ENCODE assay signal across 15 cellular contexts in genomic region chr7:157517782-157518513, GRCh38.
"Had no signal": no experiment of that assay in that cellular context is flagged by ENCODE, and none has a peak within 500 bp of the region (broad histone marks: within the 10 kb centered on the region; RNA-seq: fewer than 3 reads in every experiment).

No MANE protein-coding gene starts in this region.

- H3K4me3 Mint-ChIP-seq: activated naive CD8-positive, alpha-beta T cell; brain; naive thymus-derived CD4-positive, alpha-beta T cell had no signal

- H3K27ac ChIP-seq: thyroid gland had no signal

- H3K4me3 ChIP-seq: thyroid gland had no signal

- DNase-seq: activated CD4-positive, alpha-beta T cell treated with anti-CD3 and anti-CD28 coated beads, Interleukin-2, amount 50 U/mL, for 4 hours; amygdala; cerebellar nuclear complex; hippocampal formation; naive thymus-derived CD4-positive, alpha-beta T cell; occipital lobe; stimulated activated CD4-positive, alpha-beta T cell treated with anti-CD3 and anti-CD28 coated beads, Interleukin-15, amount 100 ng/mL, for 24 hours; stimulated activated CD4-positive, alpha-beta T cell treated with anti-CD3 and anti-CD28 coated beads, Interleukin-4, amount 100 ng/mL, for 24 hours; T-helper 2 cell; thyroid gland had no signal

- FAIRE-seq: endometrium, TTC549 had no signal

- H3K9me3 Mint-ChIP-seq: naive thymus-derived CD4-positive, alpha-beta T cell had no signal

- H3K36me3 Mint-ChIP-seq: activated naive CD8-positive, alpha-beta T cell; brain; naive thymus-derived CD4-positive, alpha-beta T cell had no signal

- H3K9me3 ChIP-seq: thyroid gland had no signal

- ATAC-seq: esophagus mucosa had no signal

- H3K27me3 ChIP-seq: thyroid gland had no signal

- H3K36me3 ChIP-seq: thyroid gland had no signal

- H3K27ac Mint-ChIP-seq: activated naive CD8-positive, alpha-beta T cell had no signal

- H3K4me1 ChIP-seq: thyroid gland had no signal
